35 cellular contexts compared by ENCODE assay signal in the genomic region with DNA sequence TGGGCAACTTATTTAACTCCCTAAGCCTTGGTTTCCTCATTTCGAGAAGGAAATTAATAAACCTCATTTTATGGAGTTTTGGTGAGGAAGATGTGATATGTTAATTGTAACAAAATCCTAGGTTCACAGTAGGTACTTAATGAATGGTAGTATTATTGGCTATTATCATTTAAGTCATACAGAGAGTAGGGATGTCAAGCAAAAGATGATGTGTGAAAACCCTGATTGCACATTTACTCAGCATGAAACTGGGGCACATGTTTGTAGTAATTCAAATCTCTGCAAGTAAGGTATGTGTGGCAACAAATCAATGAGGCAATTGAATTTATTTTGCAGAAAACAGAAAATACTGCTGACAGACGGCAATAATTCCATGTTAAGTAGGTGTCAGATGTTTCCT.
"Had no signal": no experiment of that assay in that cellular context is flagged by ENCODE, and none has a peak within 500 bp of the region (broad histone marks: within the 10 kb centered on the region; RNA-seq: fewer than 3 reads in every experiment).

No MANE protein-coding gene starts in this region.

- H3K4me3 ChIP-seq: MG63 had no signal

- H3K27me3 ChIP-seq: MG63 had no signal

- H3K9ac ChIP-seq: KMS-11 had no signal

- H3K9me3 ChIP-seq: MG63 had no signal

- DNase-seq: Karpas-422, Kasumi-1, MG63, MM.1S, MV-4-11, NCI-H1092, NCI-H1092 treated with DMSO at 0.1 percent for 48 hours, NCI-H1105, NCI-H1105 treated with DMSO at 0.1 percent for 48 hours, NCI-H1417, NCI-H1417 treated with DMSO at 0.1 percent for 48 hours, NCI-H1436, NCI-H1436 treated with DMSO at 0.1 percent for 48 hours, NCI-H146, NCI-H1694, NCI-H1694 treated with DMSO at 0.1 percent for 48 hours, NCI-H187, NCI-H187 treated with DMSO at 0.1 percent for 48 hours, NCI-H1930, NCI-H2029, NCI-H2029 treated with DMSO at 0.1 percent for 48 hours, NCI-H2081, NCI-H2081 treated with DMSO at 0.1 percent for 48 hours, NCI-H2107, NCI-H2171, NCI-H2171 treated with DMSO at 0.1 percent for 48 hours, NCI-H2227 treated with DMSO at 0.1 percent for 48 hours, NCI-H226, NCI-H345, NCI-H446, NCI-H446 treated with DMSO at 0.1 percent for 48 hours, NCI-H510A, NCI-H510A treated with DMSO at 0.1 percent for 48 hours, NCI-H524 had no signal

- H3K27ac ChIP-seq: KMS-11 had no signal

- H3K36me3 ChIP-seq: MG63 had no signal

- H3K4me2 ChIP-seq: KMS-11 had no signal
